Comparison of ENCODE assay signal across 8 cellular contexts in the genomic region with DNA sequence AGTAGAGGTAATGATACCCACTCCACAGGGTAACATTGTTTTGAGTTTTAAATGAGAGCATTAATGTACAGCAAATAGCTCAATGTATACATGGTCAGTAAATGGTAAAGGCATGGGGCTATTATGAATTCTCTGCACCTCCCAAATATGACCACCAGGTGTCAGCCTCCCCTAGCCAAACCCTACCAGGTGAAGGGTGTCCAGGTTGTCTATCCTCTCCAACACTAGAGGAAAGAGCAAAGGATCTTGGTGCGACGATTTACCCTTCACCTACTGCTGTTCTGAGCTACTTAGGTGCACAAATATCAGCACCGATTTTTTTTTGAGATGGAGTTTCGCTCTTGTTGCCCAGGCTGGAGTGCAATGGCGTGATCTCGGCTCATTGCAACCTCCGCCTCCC. TPM values are rescaled to one million over a fixed set of nuclear protein-coding genes. Genes with fewer than 3 reads are reported as not detected.
A peak's percentile ranks its signal among the peaks of the same experiment; 100 is the strongest.
DNase-seq lines count a peak whose midpoint lies in the region; ATAC-seq, FAIRE-seq and TF ChIP-seq lines count a peak whose summit lies in the region.

No MANE protein-coding gene starts in this region.

- H3K27me3 ChIP-seq in lower lobe of right lung (ENCODE audit: low read depth): no peaks in the 10 kb centered on the region

- ATAC-seq in GM19025 (IDR thresholded peaks at IDR 0.05; ENCODE audit: low read depth, unreplicated experiment) (peak; percentile 64), HG03159 (IDR thresholded peaks at IDR 0.05; ENCODE audit: unreplicated experiment) (peak; percentile 79), lower lobe of right lung (peak; percentile 91 to 92)

- H3K4me1 ChIP-seq in lower lobe of right lung: no peaks in the 10 kb centered on the region

- no peaks in the 10 kb centered on the region for H3K9me3 ChIP-seq in lower lobe of right lung

- H3K27ac ChIP-seq in lower lobe of right lung: no peak overlapping the region

- peak; percentile 14 for FAIRE-seq in colon (lab: Jason Lieb, UNC)

- H3K4me3 ChIP-seq in lower lobe of right lung: no peak overlapping the region

- DNase-seq in AG20443 (ENCODE audit: low spot score) (peak; percentile 44), NCI-H2227 (lab: John Stamatoyannopoulos, UW; ENCODE audit: unreplicated experiment) (peak; percentile 78), lower lobe of right lung (no peak)
- peak; percentile 34 to 50 for DNase-seq in activated CD4-positive, alpha-beta T cell treated with anti-CD3 and anti-CD28 coated beads for 24 hours (ENCODE audit: low read depth in 2 of 2)
- peak; percentile 2 to 27 for DNase-seq in stimulated activated CD8-positive, alpha-beta memory T cell treated with anti-CD3 and anti-CD28 coated beads, Interleukin-4, amount 100 ng/mL, for 4 hours (ENCODE audit: low read depth in 2 of 2, low spot score in 1 of 2)

- no peaks in the 10 kb centered on the region for H3K36me3 ChIP-seq in lower lobe of right lung

- intact Hi-C loops in lower lobe of right lung (cut with DNase I): no loop called here

- TF ChIP-seq CTCF in lower lobe of right lung (IDR thresholded peaks at IDR 0.05): peak; percentile 71

RNA-seq across cellular contexts. Expression of a gene that starts 26.5 kb away (rescaled TPM):
- total RNA-seq in lower lobe of right lung: 61.9 TPM
